30 cellular contexts compared by ENCODE assay signal in the genomic region with DNA sequence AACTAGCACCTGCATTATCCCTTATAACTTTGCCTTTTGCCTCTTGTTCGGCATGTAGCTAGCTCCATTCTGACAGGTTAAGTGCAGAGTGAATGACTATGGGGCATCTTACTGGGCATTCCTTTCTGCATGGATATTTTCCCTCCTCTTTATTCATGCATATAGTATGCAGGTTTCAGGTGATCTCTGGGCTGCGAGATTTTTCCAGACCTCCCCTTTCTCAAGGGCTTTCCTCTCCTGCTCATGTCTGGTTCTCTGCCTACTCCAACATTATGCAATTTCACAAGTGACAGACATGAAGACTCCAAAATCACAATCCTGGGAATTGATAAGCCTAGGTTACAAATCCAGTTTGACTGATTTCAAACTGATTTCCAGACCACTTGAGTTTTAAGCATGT.
"Had no signal": no experiment of that assay in that cellular context is flagged by ENCODE, and none has a peak within 500 bp of the region (broad histone marks: within the 10 kb centered on the region; RNA-seq: fewer than 3 reads in every experiment).

No MANE protein-coding gene starts in this region.

- H3K36me3 ChIP-seq: ovary, right lobe of liver, sigmoid colon, stomach, suprapubic skin, tibial artery, transverse colon, vagina had no signal

- H3K9me3 ChIP-seq: ovary, psoas muscle, right lobe of liver, sigmoid colon, stomach, suprapubic skin, testis, tibial artery, transverse colon, vagina had no signal

- DNase-seq: naive B cell; naive thymus-derived CD8-positive, alpha-beta T cell; nephron progenitor cell; occipital lobe; ovary; posterior cingulate gyrus; psoas muscle; right cardiac atrium; right lobe of liver; sigmoid colon; small intestine; stimulated activated CD4-positive, alpha-beta T cell treated with anti-CD3 and anti-CD28 coated beads, Interleukin-15, amount 100 ng/mL, for 24 hours; stimulated activated CD4-positive, alpha-beta T cell treated with anti-CD3 and anti-CD28 coated beads, Interleukin-2, amount 100 ng/mL, for 24 hours; stimulated activated CD4-positive, alpha-beta T cell treated with anti-CD3 and anti-CD28 coated beads, Interleukin-2, amount 100 ng/mL, for 48 hours; stimulated activated CD4-positive, alpha-beta T cell treated with anti-CD3 and anti-CD28 coated beads, Interleukin-4, amount 100 ng/mL, for 24 hours; stimulated activated naive B cell treated with anti-CD40 and anti-IgM and Interleukin-4, amounts not matched to agents 10 μg/mL and 1 μg/mL and 100 μg/mL, for 72 hours; stimulated activated naive CD4-positive, alpha-beta T cell treated with Interleukin-2 at 50 U/mL for 16 hours; stomach; testis; tibial artery; transverse colon had no signal

- H3K4me1 Mint-ChIP-seq: naive B cell; naive thymus-derived CD8-positive, alpha-beta T cell; nephron progenitor cell; stimulated activated effector memory CD8-positive, alpha-beta T cell treated with anti-CD3 and anti-CD28 coated beads, Interleukin-12 subunit alpha, Interleukin-12 subunit beta, amount 100 ng/mL, for 72 hours; stimulated activated naive B cell treated with anti-CD40 and anti-IgM and Interleukin-4, amounts not matched to agents 10 μg/mL and 1 μg/mL and 100 μg/mL, for 72 hours had no signal

- H3K9ac ChIP-seq: parathyroid adenoma had no signal

- H2AFZ ChIP-seq: parathyroid adenoma had no signal

- H3K27ac Mint-ChIP-seq: naive B cell; naive thymus-derived CD8-positive, alpha-beta T cell; natural killer cell treated with Interleukin-12 subunit alpha and Interleukin-12 subunit beta and Interleukin-15 and Interleukin-18, amount 100 ng/mL, for 72 hours; nephron progenitor cell; progenitor cell of endocrine pancreas; stimulated activated effector memory CD8-positive, alpha-beta T cell treated with anti-CD3 and anti-CD28 coated beads, Interleukin-12 subunit alpha, Interleukin-12 subunit beta, amount 100 ng/mL, for 72 hours; stimulated activated naive B cell treated with anti-CD40 and anti-IgM and Interleukin-4, amounts not matched to agents 10 μg/mL and 1 μg/mL and 100 μg/mL, for 72 hours; stimulated activated naive CD8-positive, alpha-beta T cell treated with anti-CD3 and anti-CD28 coated beads, Interleukin-15, Interleukin-2, amounts not matched to agents 100 ng/mL and 50 ng/mL, for 24 hours; type B pancreatic cell had no signal

- H3K4me3 Mint-ChIP-seq: naive B cell; naive thymus-derived CD8-positive, alpha-beta T cell; natural killer cell treated with Interleukin-12 subunit alpha and Interleukin-12 subunit beta and Interleukin-15 and Interleukin-18, amount 100 ng/mL, for 72 hours; nephron progenitor cell; neural crest cell; stimulated activated effector memory CD8-positive, alpha-beta T cell treated with anti-CD3 and anti-CD28 coated beads, Interleukin-12 subunit alpha, Interleukin-12 subunit beta, amount 100 ng/mL, for 72 hours; stimulated activated naive B cell treated with anti-CD40 and anti-IgM and Interleukin-4, amounts not matched to agents 10 μg/mL and 1 μg/mL and 100 μg/mL, for 72 hours; stimulated activated naive CD8-positive, alpha-beta T cell treated with anti-CD3 and anti-CD28 coated beads, Interleukin-15, Interleukin-2, amounts not matched to agents 100 ng/mL and 50 ng/mL, for 24 hours; type B pancreatic cell had no signal

- H3K27ac ChIP-seq: ovary, parathyroid adenoma, psoas muscle, right lobe of liver, sigmoid colon, stomach, suprapubic skin, testis, tibial artery, transverse colon, vagina had no signal

- H3K4me1 ChIP-seq: parathyroid adenoma, psoas muscle, right lobe of liver, sigmoid colon, stomach, suprapubic skin, testis, tibial artery, transverse colon, vagina had no signal

- H3K27me3 ChIP-seq: ovary, right lobe of liver, sigmoid colon, stomach, suprapubic skin, testis, tibial artery, transverse colon, vagina had no signal

- H3K27me3 Mint-ChIP-seq: naive B cell; natural killer cell treated with Interleukin-12 subunit alpha and Interleukin-12 subunit beta and Interleukin-15 and Interleukin-18, amount 100 ng/mL, for 72 hours; progenitor cell of endocrine pancreas; stimulated activated naive B cell treated with anti-CD40 and anti-IgM and Interleukin-4, amounts not matched to agents 10 μg/mL and 1 μg/mL and 100 μg/mL, for 72 hours; stimulated activated naive CD8-positive, alpha-beta T cell treated with anti-CD3 and anti-CD28 coated beads, Interleukin-15, Interleukin-2, amounts not matched to agents 100 ng/mL and 50 ng/mL, for 24 hours had no signal

- H3K9me3 Mint-ChIP-seq: nephron progenitor cell, type B pancreatic cell had no signal

- H3K79me2 ChIP-seq: parathyroid adenoma had no signal

- H3K4me3 ChIP-seq: ovary, psoas muscle, right lobe of liver, sigmoid colon, stomach, suprapubic skin, testis, tibial artery, transverse colon, vagina had no signal

- H3K36me3 Mint-ChIP-seq: naive B cell; naive thymus-derived CD8-positive, alpha-beta T cell; stimulated activated effector memory CD8-positive, alpha-beta T cell treated with anti-CD3 and anti-CD28 coated beads, Interleukin-12 subunit alpha, Interleukin-12 subunit beta, amount 100 ng/mL, for 72 hours; stimulated activated naive B cell treated with anti-CD40 and anti-IgM and Interleukin-4, amounts not matched to agents 10 μg/mL and 1 μg/mL and 100 μg/mL, for 72 hours; type B pancreatic cell had no signal
